In genomic region chr9:2241875-2242741, GRCh38 we compare ENCODE assay signal across 8 cellular contexts.
DNase-seq lines count a peak whose midpoint lies in the region; ATAC-seq and TF ChIP-seq lines count a peak whose summit lies in the region.

No MANE protein-coding gene starts in this region.

- ATAC-seq in GM18861 (IDR thresholded peaks at IDR 0.05; ENCODE audit: unreplicated experiment) (peak; percentile 59), HG03060 (IDR thresholded peaks at IDR 0.05; ENCODE audit: low read depth, unreplicated experiment) (peak; percentile 61)

- DNase-seq in NCI-H2081 treated with DMSO at 0.1 percent for 48 hours (lab: John Stamatoyannopoulos, UW) (peak; percentile 73), UCSD-AML1 (lab: John Stamatoyannopoulos, UW; ENCODE audit: unreplicated experiment) (peak; percentile 77), cerebellar cortex (ENCODE audit: low spot score) (peak; percentile 90), islet precursor cell (peak; percentile 95)
- peak; percentile 47 to 55 for DNase-seq in stimulated activated CD4-positive, alpha-beta T cell treated with anti-CD3 and anti-CD28 coated beads, Interleukin-12 subunit alpha, Interleukin-12 subunit beta, amount 100 ng/mL, for 24 hours (ENCODE audit: low read depth in 2 of 2)

- no peak for TF ChIP-seq CTCF in 22Rv1 (IDR thresholded peaks at IDR 0.05)

- peak overlapping the region; percentile 51 for H3K27ac ChIP-seq in 22Rv1

Comparison
In these comparisons a context has a peak if more than half of its experiments do, and no peak if none do; other contexts are left out.
1. Peak in every context shown above with its lines: DNase-seq, ATAC-seq and H3K27ac ChIP-seq.